ENCODE assay signal across 1 cellular context in genomic region chr7:93723424-93724124, GRCh38.
TF ChIP-seq lines count a peak whose summit lies in the region.

No MANE protein-coding gene starts in this region.

TF ChIP-seq in GM12878, 131 proteins besides CTCF, POLR2A, EP300 and RAD21 (continued from another document):
- TF ChIP-seq ZBTB33 (IDR thresholded peaks at IDR 0.05) (no peak), REST (IDR thresholded peaks at IDR 0.05; ENCODE audit: low read depth, low read length) (no peak), MXI1 (IDR thresholded peaks at IDR 0.05; ENCODE audit: low read depth, low read length) (no peak)
